16 cellular contexts compared by ENCODE assay signal in genomic region chr18:79583426-79583825, GRCh38.
DNase-seq lines count a peak whose midpoint lies in the region; ATAC-seq and TF ChIP-seq lines count a peak whose summit lies in the region.
"Had no signal": no experiment of that assay in that cellular context is flagged by ENCODE, and none has a peak within 500 bp of the region (broad histone marks: within the 10 kb centered on the region; RNA-seq: fewer than 3 reads in every experiment).

No MANE protein-coding gene starts in this region.

- TF ChIP-seq POLR2A in heart left ventricle (IDR thresholded peaks at IDR 0.05), result no peak

- H3K4me3 Mint-ChIP-seq in endodermal cell (no peak overlapping the region), T-cell (no peak overlapping the region)
- H3K4me3 Mint-ChIP-seq: CD4-positive, alpha-beta memory T cell had no signal

- ATAC-seq in heart left ventricle (no peak), upper lobe of right lung (no peak), GM21723 (IDR thresholded peaks at IDR 0.05; ENCODE audit: unreplicated experiment) (no peak), T-cell (replicated peaks in 1 of 4) (no peak)

- H3K9me3 ChIP-seq in heart left ventricle (no peaks in the 10 kb centered on the region), left ventricle myocardium inferior (replicated peaks) (no peaks in the 10 kb centered on the region), endodermal cell (ENCODE audit: control insufficient read depth, low read length) (no peaks in the 10 kb centered on the region), osteoblast (ENCODE audit: low read depth, low read length) (no peaks in the 10 kb centered on the region), upper lobe of right lung (no peaks in the 10 kb centered on the region)
- H3K9me3 ChIP-seq: Peyer's patch had no signal

- POLR2A ChIA-PET in T-cell (lab: Charles Lee), result no interaction called here

- no peak overlapping the region for H3K4me2 ChIP-seq in osteoblast (ENCODE audit: insufficient read depth, low read length)

- no peaks in the 10 kb centered on the region for H3K79me2 ChIP-seq in osteoblast (ENCODE audit: insufficient read depth, low read length)

- 83 to 93% (median 87%) methylated on average over 9 to 13 of the region's 13 CpGs for WGBS in heart left ventricle, 4 donors
- 91 to 95% methylated on average over 11 to 13 of the region's 13 CpGs for WGBS in endodermal cell (ENCODE audit: insufficient coverage in 1 of 2, insufficient read length in 1 of 2), 2 experiments

- H2AFZ ChIP-seq in osteoblast (ENCODE audit: low read length), result no peak overlapping the region
- H2AFZ ChIP-seq: GM23248 had no signal

- no peak overlapping the region for H3K27ac Mint-ChIP-seq in endodermal cell
- no peak overlapping the region for H3K27ac Mint-ChIP-seq in T-cell

- no peak for TF ChIP-seq CTCF in heart left ventricle (IDR thresholded peaks at IDR 0.05)
- no peak for TF ChIP-seq CTCF in left ventricle myocardium inferior (IDR thresholded peaks at IDR 0.05; ENCODE audit: borderline replicate concordance)
- no peak for TF ChIP-seq CTCF in endodermal cell (conservative IDR thresholded peaks at IDR 0.05)
- no peak for TF ChIP-seq CTCF in osteoblast (IDR thresholded peaks at IDR 0.05; ENCODE audit: extremely low read depth, low read depth, low read length)
- no peak for TF ChIP-seq CTCF in upper lobe of right lung (IDR thresholded peaks at IDR 0.05)

- H4K20me1 ChIP-seq in osteoblast (ENCODE audit: insufficient read depth, low read length), result no peaks in the 10 kb centered on the region

- peaks cover 3% of the 10 kb centered on the region for H3K4me1 Mint-ChIP-seq in endodermal cell
- H3K4me1 Mint-ChIP-seq in T-cell, result peaks cover 0 to 6% (median 0%) of the 10 kb centered on the region in 3 donors

- H3K4me1 ChIP-seq in heart left ventricle (peaks cover 0 to 15% (median 0%) of the 10 kb centered on the region in 12 donors), left ventricle myocardium inferior (peaks cover 13% of the 10 kb centered on the region), endodermal cell (ENCODE audit: control insufficient read depth, insufficient read depth, low read length) (no peaks in the 10 kb centered on the region), osteoblast (ENCODE audit: insufficient read depth, low read length) (peaks cover 4% of the 10 kb centered on the region), upper lobe of right lung (no peaks in the 10 kb centered on the region)

- intact Hi-C loops in heart left ventricle (cut with DNase I) (no loop called here), left ventricle myocardium inferior (cut with micrococcal nuclease) (no loop called here), upper lobe of right lung (cut with DNase I) (no loop called here)

- no peaks in the 10 kb centered on the region for H3K36me3 Mint-ChIP-seq in endodermal cell (ENCODE audit: low read depth)
- H3K36me3 Mint-ChIP-seq in T-cell, result no peaks in the 10 kb centered on the region
- H3K36me3 Mint-ChIP-seq: CD4-positive, alpha-beta memory T cell; IgD-negative memory B cell had no signal

- H3K27me3 ChIP-seq in heart left ventricle (no peaks in the 10 kb centered on the region), left ventricle myocardium inferior (ENCODE audit: low read depth) (peaks cover 15% of the 10 kb centered on the region), endodermal cell (ENCODE audit: control insufficient read depth, insufficient read depth, low read length, poor library complexity, severe bottlenecking) (no peaks in the 10 kb centered on the region), osteoblast (ENCODE audit: insufficient read depth, low read length) (no peaks in the 10 kb centered on the region), upper lobe of right lung (no peaks in the 10 kb centered on the region)
- H3K27me3 ChIP-seq: Peyer's patch had no signal

- H3K27me3 Mint-ChIP-seq in endodermal cell (ENCODE audit: insufficient read depth) (no peaks in the 10 kb centered on the region), T-cell (no peaks in the 10 kb centered on the region)
- H3K27me3 Mint-ChIP-seq: IgD-negative memory B cell had no signal

- DNase-seq in heart left ventricle (peak in 4 of 5 donors; percentile 3 to 31 (median 12)), left ventricle myocardium inferior (no peak), endodermal cell (peak; percentile 37), osteoblast (ENCODE audit: insufficient read length, low spot score, missing footprints) (peak; percentile 71), upper lobe of right lung (peak; percentile 44), T-cell (no peak), occipital lobe (lab: John Stamatoyannopoulos, UW) (no peak)
- DNase-seq: AML-193; CD4-positive, alpha-beta memory T cell; DMS79 treated with DMSO at 0.1 percent for 48 hours; GM23248; NCI-H187 treated with DMSO at 0.1 percent for 48 hours; SIG-M5 had no signal

- CTCF ChIA-PET in T-cell (lab: Charles Lee), result no interaction called here

- H3K9me3 Mint-ChIP-seq in endodermal cell, result no peaks in the 10 kb centered on the region
- H3K9me3 Mint-ChIP-seq in T-cell, result no peaks in the 10 kb centered on the region
- H3K9me3 Mint-ChIP-seq: CD4-positive, alpha-beta memory T cell; IgD-negative memory B cell had no signal

- no peak overlapping the region for H3K4me3 ChIP-seq in heart left ventricle
- no peak overlapping the region for H3K4me3 ChIP-seq in left ventricle myocardium inferior
- no peak overlapping the region for H3K4me3 ChIP-seq in endodermal cell (ENCODE audit: low read length)
- H3K4me3 ChIP-seq in osteoblast (ENCODE audit: insufficient read depth, low read length), result no peak overlapping the region
- H3K4me3 ChIP-seq in upper lobe of right lung, result no peak overlapping the region
- H3K4me3 ChIP-seq: GM23248, Peyer's patch had no signal

- H3K36me3 ChIP-seq in heart left ventricle (no peaks in the 10 kb centered on the region), left ventricle myocardium inferior (no peaks in the 10 kb centered on the region), endodermal cell (ENCODE audit: control insufficient read depth, insufficient read depth, low read length) (no peaks in the 10 kb centered on the region), osteoblast (ENCODE audit: insufficient read depth, low read length) (no peaks in the 10 kb centered on the region), upper lobe of right lung (no peaks in the 10 kb centered on the region)
- H3K36me3 ChIP-seq: Peyer's patch had no signal

- H3K27ac ChIP-seq in heart left ventricle (no peak overlapping the region), left ventricle myocardium inferior (replicated peaks) (no peak overlapping the region), endodermal cell (ENCODE audit: low read depth, low read length) (no peak overlapping the region), osteoblast (ENCODE audit: low read depth, low read length) (no peak overlapping the region), upper lobe of right lung (no peak overlapping the region)
- H3K27ac ChIP-seq: GM23248, Peyer's patch had no signal

- no peak overlapping the region for H3K9ac ChIP-seq in endodermal cell (ENCODE audit: extremely low read depth, low read length, poor library complexity, severe bottlenecking)
- H3K9ac ChIP-seq: GM23248 had no signal

Comparison
In these comparisons a context has a peak if more than half of its experiments do, and no peak if none do; other contexts are left out.
1. DNase-seq: peak in heart left ventricle (4 of 5), endodermal cell (single experiment), osteoblast (single experiment) and upper lobe of right lung (single experiment); none in left ventricle myocardium inferior (single experiment), T-cell (0 of 34) and occipital lobe (single experiment).